ENCODE assay signal across 26 cellular contexts in the genomic region with DNA sequence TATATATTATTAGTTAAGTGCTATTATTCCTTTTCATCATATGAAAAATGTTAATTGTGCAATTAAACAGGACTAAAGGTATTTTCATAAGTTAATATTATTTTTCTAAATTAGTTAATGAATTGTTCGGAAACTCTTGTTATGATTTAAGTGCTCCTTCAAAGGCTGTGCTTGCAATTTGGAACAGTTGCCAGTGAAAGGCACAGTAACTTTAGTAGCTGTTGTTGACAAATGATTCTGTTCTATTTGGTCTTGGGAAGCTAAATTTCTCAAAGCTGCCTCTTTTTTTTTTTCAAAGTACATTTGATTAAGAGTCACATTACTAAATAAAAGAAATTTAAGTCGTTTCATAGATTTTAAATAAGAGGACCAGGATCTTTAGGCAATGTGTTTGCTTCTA. TPM values are rescaled to one million over a fixed set of nuclear protein-coding genes. Genes with fewer than 3 reads are reported as not detected.
DNase-seq lines count a peak whose midpoint lies in the region; ATAC-seq, FAIRE-seq and TF ChIP-seq lines count a peak whose summit lies in the region.
"Had no signal": no experiment of that assay in that cellular context is flagged by ENCODE, and none has a peak within 500 bp of the region (broad histone marks: within the 10 kb centered on the region; RNA-seq: fewer than 3 reads in every experiment).

No MANE protein-coding gene starts in this region.

- H3K36me3 ChIP-seq in DOHH2 (ENCODE audit: control insufficient read depth, low read length) (no peaks in the 10 kb centered on the region), kidney (ENCODE audit: control insufficient read depth in 1 of 2, insufficient read depth in 2 of 2, low read length in 2 of 2) (no peaks in the 10 kb centered on the region), osteoblast (ENCODE audit: insufficient read depth, low read length) (no peaks in the 10 kb centered on the region)
- H3K36me3 ChIP-seq: BE2C; BLaER1 treated with 17β-estradiol and CSF1 and Interleukin-3, amounts not matched to agents 10 nM and 100 nM had no signal

- H3K79me2 ChIP-seq in DOHH2 (ENCODE audit: control insufficient read depth, low read length), result no peaks in the 10 kb centered on the region
- no peaks in the 10 kb centered on the region for H3K79me2 ChIP-seq in osteoblast (ENCODE audit: insufficient read depth, low read length)

- DNase-seq in NCI-H69 (lab: John Stamatoyannopoulos, UW), result peak; percentile 51
- no peak for DNase-seq in kidney
- no peak for DNase-seq in foreskin keratinocyte
- DNase-seq in GM13977 (ENCODE audit: low spot score), result no peak
- DNase-seq in chondrocyte (ENCODE audit: low spot score), result no peak
- DNase-seq in osteoblast (ENCODE audit: insufficient read length, low spot score, missing footprints), result no peak
- DNase-seq: 8988T; ACHN; AML-193; BE2C; CD4-positive, alpha-beta T cell; CD8-positive, alpha-beta memory T cell; DMS 273 treated with DMSO at 0.1 percent for 48 hours; DMS79; GF-D8; GM23248; H9; HFFc6 had no signal

- H3K9me3 ChIP-seq in DOHH2 (ENCODE audit: control insufficient read depth, insufficient read depth, low read length) (no peaks in the 10 kb centered on the region), kidney (ENCODE audit: control insufficient read depth in 1 of 2, low read length in 2 of 2) (no peaks in the 10 kb centered on the region), osteoblast (ENCODE audit: low read depth, low read length) (no peaks in the 10 kb centered on the region)
- H3K9me3 ChIP-seq: A549, BE2C had no signal

- H2AFZ ChIP-seq in osteoblast (ENCODE audit: low read length), result no peak overlapping the region
- H2AFZ ChIP-seq: GM23248 had no signal

- H3K27ac Mint-ChIP-seq in chondrocyte (ENCODE audit: unreplicated experiment), result no peak overlapping the region
- H3K27ac Mint-ChIP-seq: CD4-positive, alpha-beta T cell; CD8-positive, alpha-beta memory T cell; H9; HFFc6 had no signal

- FAIRE-seq in kidney (lab: Jason Lieb, UNC), result peak; percentile 13
- FAIRE-seq: A549, D721Med had no signal

- no peaks in the 10 kb centered on the region for H3K27me3 ChIP-seq in DOHH2 (ENCODE audit: control insufficient read depth, low read length)
- no peaks in the 10 kb centered on the region for H3K27me3 ChIP-seq in foreskin keratinocyte
- H3K27me3 ChIP-seq in osteoblast (ENCODE audit: insufficient read depth, low read length), result no peaks in the 10 kb centered on the region
- H3K27me3 ChIP-seq: BE2C; BLaER1 treated with 17β-estradiol and CSF1 and Interleukin-3, amounts not matched to agents 10 nM and 100 nM had no signal

- no peak overlapping the region for H3K4me3 Mint-ChIP-seq in chondrocyte (ENCODE audit: unreplicated experiment)
- H3K4me3 Mint-ChIP-seq: CD14-positive monocyte; CD4-positive, alpha-beta T cell; CD8-positive, alpha-beta memory T cell; H9; HFFc6 had no signal

- H3F3A ChIP-seq in DOHH2 (ENCODE audit: control insufficient read depth, insufficient read depth), result 0 out of 2 replicates have a peak, but pooled peaks cover 7% of the 10 kb centered on the region

- H3K4me2 ChIP-seq in DOHH2 (ENCODE audit: low read length) (peak overlapping the region; percentile 34), osteoblast (ENCODE audit: insufficient read depth, low read length) (no peak overlapping the region)
- H3K4me2 ChIP-seq: A549 had no signal

- ATAC-seq in foreskin keratinocyte, result no peak
- ATAC-seq: A549 had no signal

- H3K4me3 ChIP-seq in DOHH2 (ENCODE audit: low read length) (peak overlapping the region; percentile 36), kidney (ENCODE audit: low read length in 2 of 2) (no peak overlapping the region), osteoblast (ENCODE audit: insufficient read depth, low read length) (no peak overlapping the region)
- H3K4me3 ChIP-seq: A549; BLaER1 treated with 17β-estradiol and CSF1 and Interleukin-3, amounts not matched to agents 10 nM and 100 nM; GM23248 had no signal

- H4K20me1 ChIP-seq in DOHH2 (ENCODE audit: control insufficient read depth, insufficient read depth, low read depth, low read length) (no peaks in the 10 kb centered on the region), osteoblast (ENCODE audit: insufficient read depth, low read length) (no peaks in the 10 kb centered on the region)
- H4K20me1 ChIP-seq: BLaER1 treated with 17β-estradiol and CSF1 and Interleukin-3, amounts not matched to agents 10 nM and 100 nM had no signal

- in situ Hi-C loops in GM13977 (cut with MboI; ENCODE audit: low pct_unique_long_range_greater_than_20kb, low sequenced_read_pairs, unreplicated experiment), result no loop called here

- peaks cover 1% of the 10 kb centered on the region for H3K36me3 Mint-ChIP-seq in chondrocyte (ENCODE audit: low read depth)
- H3K36me3 Mint-ChIP-seq: CD14-positive monocyte; CD8-positive, alpha-beta memory T cell had no signal

- H3K9me2 ChIP-seq in DOHH2 (replicated peaks; ENCODE audit: control insufficient read depth, low read length), result no peaks in the 10 kb centered on the region

- H3K4me1 Mint-ChIP-seq in chondrocyte (ENCODE audit: low read depth), result no peaks in the 10 kb centered on the region
- H3K4me1 Mint-ChIP-seq: CD14-positive monocyte; CD8-positive, alpha-beta memory T cell had no signal

- H3K9ac ChIP-seq in kidney (ENCODE audit: low read length in 2 of 2), result no peak overlapping the region
- H3K9ac ChIP-seq: BLaER1 treated with 17β-estradiol and CSF1 and Interleukin-3, amounts not matched to agents 10 nM and 100 nM; GM23248 had no signal

- intact Hi-C loops in kidney (cut with DNase I), result no loop called here

- no peaks in the 10 kb centered on the region for H3K27me3 Mint-ChIP-seq in chondrocyte (ENCODE audit: low read depth)
- H3K27me3 Mint-ChIP-seq: CD4-positive, alpha-beta T cell; CD8-positive, alpha-beta memory T cell had no signal

- peaks cover 9% of the 10 kb centered on the region for H3K9me3 Mint-ChIP-seq in chondrocyte (ENCODE audit: low read depth)
- H3K9me3 Mint-ChIP-seq: CD4-positive, alpha-beta T cell; HFFc6 had no signal

- TF ChIP-seq CTCF in DOHH2 (IDR thresholded peaks at IDR 0.05; ENCODE audit: low read depth, low read length, poor library complexity, severe bottlenecking) (no peak), VCaP (conservative IDR thresholded peaks at IDR 0.05) (no peak), kidney (IDR thresholded peaks at IDR 0.05; ENCODE audit: borderline replicate concordance, extremely low read depth, insufficient read depth) (no peak), foreskin keratinocyte (conservative IDR thresholded peaks at IDR 0.05) (no peak), GM13977 (IDR thresholded peaks at IDR 0.05; ENCODE audit: extremely low read depth, insufficient read depth, missing control alignments) (no peak), chondrocyte (IDR thresholded peaks at IDR 0.05) (no peak), osteoblast (IDR thresholded peaks at IDR 0.05; ENCODE audit: extremely low read depth, low read depth, low read length) (no peak)

- H3K4me1 ChIP-seq in DOHH2 (ENCODE audit: control insufficient read depth, low read length) (peaks cover 29% of the 10 kb centered on the region), kidney (ENCODE audit: control insufficient read depth in 1 of 2, insufficient read depth in 1 of 2, low read depth in 1 of 2, low read length in 2 of 2) (no peaks in the 10 kb centered on the region), foreskin keratinocyte (no peaks in the 10 kb centered on the region), osteoblast (ENCODE audit: insufficient read depth, low read length) (no peaks in the 10 kb centered on the region)
- H3K4me1 ChIP-seq: A549, BE2C had no signal

- H3K27ac ChIP-seq in DOHH2 (ENCODE audit: low read depth, low read length) (peak overlapping the region; percentile 55), VCaP (0 out of 2 replicates have a peak overlapping the region, but pooled peaks have one; percentile 6), kidney (ENCODE audit: low read depth in 2 of 2, low read length in 2 of 2) (no peak overlapping the region), foreskin keratinocyte (no peak overlapping the region), osteoblast (ENCODE audit: low read depth, low read length) (no peak overlapping the region)
- H3K27ac ChIP-seq: A549; BLaER1 treated with 17β-estradiol and CSF1 and Interleukin-3, amounts not matched to agents 10 nM and 100 nM; GM23248 had no signal

RNA-seq across cellular contexts. Expression of a gene that starts 40.7 kb away (rescaled TPM):
- total RNA-seq in kidney (0.25 TPM), foreskin keratinocyte (not detected in 2 replicates), chondrocyte (0.08 to 0.24 TPM (median 0.10 TPM) in 3 replicates), osteoblast (5.3 and 5.4 TPM in 2 replicates)
- polyA plus RNA-seq in kidney (ENCODE audit: insufficient read depth, low read depth, low replicate concordance) (3.1 TPM), foreskin keratinocyte (not detected in 2 replicates)
- total RNA-seq: CD4-positive, alpha-beta T cell; CD8-positive, alpha-beta memory T cell; Daoy; G401; H9 had no signal
- polyA plus RNA-seq: CD14-positive monocyte; CD8-positive, alpha-beta memory T cell had no signal

Comparison
In these comparisons a context has a peak if more than half of its experiments do, and no peak if none do; other contexts are left out.
1. H3K27ac ChIP-seq: peak in DOHH2 (single experiment) and VCaP (single experiment); none in kidney (0 of 2), foreskin keratinocyte (single experiment) and osteoblast (single experiment).